ENCODE assay signal across 8 cellular contexts in genomic region chr11:134069426-134069921, GRCh38. TPM values are rescaled to one million over a fixed set of nuclear protein-coding genes. Genes with fewer than 3 reads are reported as not detected.
DNase-seq lines count a peak whose midpoint lies in the region; ATAC-seq and TF ChIP-seq lines count a peak whose summit lies in the region.

No MANE protein-coding gene starts in this region.

- no peaks in the 10 kb centered on the region for H3F3A ChIP-seq in Loucy (ENCODE audit: low read depth)

- H3K4me1 Mint-ChIP-seq in memory B cell (peaks cover 34% of the 10 kb centered on the region), type B pancreatic cell (ENCODE audit: unreplicated experiment) (peaks cover 20% of the 10 kb centered on the region)

- no peaks in the 10 kb centered on the region for H3K9me2 ChIP-seq in Loucy (replicated peaks; ENCODE audit: low read depth, low read length)

- H3K27me3 ChIP-seq in Loucy (ENCODE audit: insufficient read depth, low read length, poor library complexity, severe bottlenecking): no peaks in the 10 kb centered on the region

- H3K79me2 ChIP-seq in Loucy (ENCODE audit: insufficient read depth, low read length): no peaks in the 10 kb centered on the region

- peak overlapping the region; percentile 90 to 97 for H3K27ac ChIP-seq in coronary artery

- H3K4me1 ChIP-seq in Loucy (ENCODE audit: insufficient read depth, low read length, poor library complexity, severe bottlenecking): peaks cover 13% of the 10 kb centered on the region

- no peaks in the 10 kb centered on the region for H4K20me1 ChIP-seq in Loucy (ENCODE audit: insufficient read depth, low read length, poor library complexity, severe bottlenecking)

- H3K9ac ChIP-seq in Loucy (ENCODE audit: low read depth, low read length, poor library complexity, severe bottlenecking): peak overlapping the region; percentile 63

- H3K9me3 ChIP-seq in Loucy (ENCODE audit: insufficient read depth, low read depth, low read length): no peaks in the 10 kb centered on the region

- peak overlapping the region; percentile 74 for H3K4me2 ChIP-seq in Loucy (ENCODE audit: low read depth, low read length, poor library complexity, severe bottlenecking)

- peak overlapping the region; percentile 100 for H2AFZ ChIP-seq in Loucy (ENCODE audit: low read length)

- H3K36me3 Mint-ChIP-seq in memory B cell (no peaks in the 10 kb centered on the region), type B pancreatic cell (peaks cover 4% of the 10 kb centered on the region)

- peak in 8 of 14 donors; percentile 12 to 42 (median 17) for DNase-seq in C1 segment of cervical spinal cord (lab: John Stamatoyannopoulos, UW)
- DNase-seq in coronary artery (ENCODE audit: low spot score): no peak
- peak in 1 of 2 donors; percentile 20 for DNase-seq in memory B cell (ENCODE audit: low spot score in 2 of 2)
- DNase-seq in type B pancreatic cell (ENCODE audit: extremely low spot score, unreplicated experiment): no peak
- DNase-seq in kidney tubule cell (ENCODE audit: low spot score): no peak

- H3K4me3 Mint-ChIP-seq in memory B cell (peak overlapping the region; percentile 74), type B pancreatic cell (peak overlapping the region; percentile 81)

- peaks cover 3% of the 10 kb centered on the region for H3K27me3 Mint-ChIP-seq in memory B cell
- H3K27me3 Mint-ChIP-seq in type B pancreatic cell: peaks cover 57% of the 10 kb centered on the region

- ATAC-seq in memory B cell (ENCODE audit: low read depth) (no peak), GM21390 (IDR thresholded peaks at IDR 0.05; ENCODE audit: unreplicated experiment) (no peak), GM18870 (IDR thresholded peaks at IDR 0.05; ENCODE audit: unreplicated experiment) (no peak)

- peak overlapping the region; percentile 95 for H3K27ac Mint-ChIP-seq in memory B cell
- H3K27ac Mint-ChIP-seq in type B pancreatic cell: no peak overlapping the region

- H3K9me3 Mint-ChIP-seq in memory B cell (peaks cover 2% of the 10 kb centered on the region), type B pancreatic cell (no peaks in the 10 kb centered on the region)

- H3K4me3 ChIP-seq in Loucy (ENCODE audit: low read length, poor library complexity, severe bottlenecking) (peak overlapping the region; percentile 92), coronary artery (peak overlapping the region; percentile 97)

- no peak for TF ChIP-seq CTCF in Loucy (conservative IDR thresholded peaks at IDR 0.05; ENCODE audit: low read length)
- no peak for TF ChIP-seq CTCF in coronary artery (IDR thresholded peaks at IDR 0.05)
- TF ChIP-seq CTCF in type B pancreatic cell (conservative IDR thresholded peaks at IDR 0.05): no peak

- no peaks in the 10 kb centered on the region for H3K36me3 ChIP-seq in Loucy (ENCODE audit: insufficient read depth, low read length)

RNA-seq across cellular contexts. Expression of gene JAM3, which starts 0.6 kb away (rescaled TPM):
- 6.3 and 50.3 TPM in 2 replicates for total RNA-seq in type B pancreatic cell (ENCODE audit: low replicate concordance)

Comparison
In these comparisons a context has a peak if more than half of its experiments do, and no peak if none do; other contexts are left out.
1. DNase-seq: peak in C1 segment of cervical spinal cord (8 of 14); none in coronary artery (single experiment), type B pancreatic cell (single experiment) and kidney tubule cell (single experiment).